ENCODE assay signal across 1 cellular context in genomic region chr7:371779-372545, GRCh38.
TF ChIP-seq lines count a peak whose summit lies in the region.

No MANE protein-coding gene starts in this region.

TF ChIP-seq in SK-N-SH treated with all-trans-retinoic acid at 6 μM for 48 hours, 23 proteins besides CTCF, POLR2A, EP300 and RAD21 (continued from another document):
- TF ChIP-seq, protein P1, sequence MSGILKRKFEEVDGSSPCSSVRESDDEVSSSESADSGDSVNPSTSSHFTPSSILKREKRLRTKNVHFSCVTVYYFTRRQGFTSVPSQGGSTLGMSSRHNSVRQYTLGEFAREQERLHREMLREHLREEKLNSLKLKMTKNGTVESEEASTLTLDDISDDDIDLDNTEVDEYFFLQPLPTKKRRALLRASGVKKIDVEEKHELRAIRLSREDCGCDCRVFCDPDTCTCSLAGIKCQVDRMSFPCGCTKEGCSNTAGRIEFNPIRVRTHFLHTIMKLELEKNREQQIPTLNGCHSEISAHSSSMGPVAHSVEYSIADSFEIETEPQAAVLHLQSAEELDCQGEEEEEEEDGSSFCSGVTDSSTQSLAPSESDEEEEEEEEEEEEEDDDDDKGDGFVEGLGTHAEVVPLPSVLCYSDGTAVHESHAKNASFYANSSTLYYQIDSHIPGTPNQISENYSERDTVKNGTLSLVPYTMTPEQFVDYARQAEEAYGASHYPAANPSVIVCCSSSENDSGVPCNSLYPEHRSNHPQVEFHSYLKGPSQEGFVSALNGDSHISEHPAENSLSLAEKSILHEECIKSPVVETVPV (CRISPR knock-in tag; IDR thresholded peaks at IDR 0.05) = no peak
- no peak for TF ChIP-seq RARB (CRISPR knock-in tag; IDR thresholded peaks at IDR 0.05)
- TF ChIP-seq OSR1 (CRISPR knock-in tag; IDR thresholded peaks at IDR 0.05) = no peak
- TF ChIP-seq ZNF70 (CRISPR knock-in tag; IDR thresholded peaks at IDR 0.05) = no peak
- no peak for TF ChIP-seq ESRRG (CRISPR knock-in tag; IDR thresholded peaks at IDR 0.05)
- no peak for TF ChIP-seq ZFP3 (CRISPR knock-in tag; IDR thresholded peaks at IDR 0.05)
